1 cellular context compared by ENCODE assay signal in the genomic region with DNA sequence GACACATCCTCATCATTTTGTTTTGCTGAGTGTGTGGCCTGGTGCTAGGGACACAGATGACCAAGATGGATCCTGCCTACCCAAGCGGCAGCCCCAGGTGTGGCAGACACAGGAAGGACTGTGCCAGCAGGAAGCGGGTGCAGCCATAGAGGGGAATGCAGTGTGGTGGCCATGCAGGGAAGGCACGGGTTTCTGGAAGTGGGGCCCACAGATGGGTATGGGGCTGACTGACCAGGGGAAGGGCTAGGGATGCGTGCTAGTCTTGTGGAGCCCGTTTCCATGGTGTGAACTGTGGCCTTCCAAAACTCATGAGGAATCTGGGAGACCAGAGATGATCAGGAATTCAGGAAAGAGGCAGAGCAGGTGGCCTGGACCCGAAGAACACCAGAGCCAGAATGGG.
TF ChIP-seq lines count a peak whose summit lies in the region.

No MANE protein-coding gene starts in this region.

TF ChIP-seq in K562, 482 proteins besides CTCF, POLR2A, EP300 and RAD21 (continued from another document):
- TF ChIP-seq, protein P1, sequence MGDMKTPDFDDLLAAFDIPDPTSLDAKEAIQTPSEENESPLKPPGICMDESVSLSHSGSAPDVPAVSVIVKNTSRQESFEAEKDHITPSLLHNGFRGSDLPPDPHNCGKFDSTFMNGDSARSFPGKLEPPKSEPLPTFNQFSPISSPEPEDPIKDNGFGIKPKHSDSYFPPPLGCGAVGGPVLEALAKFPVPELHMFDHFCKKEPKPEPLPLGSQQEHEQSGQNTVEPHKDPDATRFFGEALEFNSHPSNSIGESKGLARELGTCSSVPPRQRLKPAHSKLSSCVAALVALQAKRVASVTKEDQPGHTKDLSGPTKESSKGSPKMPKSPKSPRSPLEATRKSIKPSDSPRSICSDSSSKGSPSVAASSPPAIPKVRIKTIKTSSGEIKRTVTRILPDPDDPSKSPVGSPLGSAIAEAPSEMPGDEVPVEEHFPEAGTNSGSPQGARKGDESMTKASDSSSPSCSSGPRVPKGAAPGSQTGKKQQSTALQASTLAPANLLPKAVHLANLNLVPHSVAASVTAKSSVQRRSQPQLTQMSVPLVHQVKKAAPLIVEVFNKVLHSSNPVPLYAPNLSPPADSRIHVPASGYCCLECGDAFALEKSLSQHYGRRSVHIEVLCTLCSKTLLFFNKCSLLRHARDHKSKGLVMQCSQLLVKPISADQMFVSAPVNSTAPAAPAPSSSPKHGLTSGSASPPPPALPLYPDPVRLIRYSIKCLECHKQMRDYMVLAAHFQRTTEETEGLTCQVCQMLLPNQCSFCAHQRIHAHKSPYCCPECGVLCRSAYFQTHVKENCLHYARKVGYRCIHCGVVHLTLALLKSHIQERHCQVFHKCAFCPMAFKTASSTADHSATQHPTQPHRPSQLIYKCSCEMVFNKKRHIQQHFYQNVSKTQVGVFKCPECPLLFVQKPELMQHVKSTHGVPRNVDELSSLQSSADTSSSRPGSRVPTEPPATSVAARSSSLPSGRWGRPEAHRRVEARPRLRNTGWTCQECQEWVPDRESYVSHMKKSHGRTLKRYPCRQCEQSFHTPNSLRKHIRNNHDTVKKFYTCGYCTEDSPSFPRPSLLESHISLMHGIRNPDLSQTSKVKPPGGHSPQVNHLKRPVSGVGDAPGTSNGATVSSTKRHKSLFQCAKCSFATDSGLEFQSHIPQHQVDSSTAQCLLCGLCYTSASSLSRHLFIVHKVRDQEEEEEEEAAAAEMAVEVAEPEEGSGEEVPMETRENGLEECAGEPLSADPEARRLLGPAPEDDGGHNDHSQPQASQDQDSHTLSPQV (IDR thresholded peaks at IDR 0.05) = no peak
- TF ChIP-seq XRCC5 (IDR thresholded peaks at IDR 0.05; ENCODE audit: low read depth, low read length) (no peak), FOXP1 (CRISPR knock-in tag; IDR thresholded peaks at IDR 0.05) (no peak), CBX8 (IDR thresholded peaks at IDR 0.05; ENCODE audit: borderline replicate concordance, extremely low read depth, low read depth, low read length, poor library complexity, severe bottlenecking) (no peak)
- TF ChIP-seq, protein P2, sequence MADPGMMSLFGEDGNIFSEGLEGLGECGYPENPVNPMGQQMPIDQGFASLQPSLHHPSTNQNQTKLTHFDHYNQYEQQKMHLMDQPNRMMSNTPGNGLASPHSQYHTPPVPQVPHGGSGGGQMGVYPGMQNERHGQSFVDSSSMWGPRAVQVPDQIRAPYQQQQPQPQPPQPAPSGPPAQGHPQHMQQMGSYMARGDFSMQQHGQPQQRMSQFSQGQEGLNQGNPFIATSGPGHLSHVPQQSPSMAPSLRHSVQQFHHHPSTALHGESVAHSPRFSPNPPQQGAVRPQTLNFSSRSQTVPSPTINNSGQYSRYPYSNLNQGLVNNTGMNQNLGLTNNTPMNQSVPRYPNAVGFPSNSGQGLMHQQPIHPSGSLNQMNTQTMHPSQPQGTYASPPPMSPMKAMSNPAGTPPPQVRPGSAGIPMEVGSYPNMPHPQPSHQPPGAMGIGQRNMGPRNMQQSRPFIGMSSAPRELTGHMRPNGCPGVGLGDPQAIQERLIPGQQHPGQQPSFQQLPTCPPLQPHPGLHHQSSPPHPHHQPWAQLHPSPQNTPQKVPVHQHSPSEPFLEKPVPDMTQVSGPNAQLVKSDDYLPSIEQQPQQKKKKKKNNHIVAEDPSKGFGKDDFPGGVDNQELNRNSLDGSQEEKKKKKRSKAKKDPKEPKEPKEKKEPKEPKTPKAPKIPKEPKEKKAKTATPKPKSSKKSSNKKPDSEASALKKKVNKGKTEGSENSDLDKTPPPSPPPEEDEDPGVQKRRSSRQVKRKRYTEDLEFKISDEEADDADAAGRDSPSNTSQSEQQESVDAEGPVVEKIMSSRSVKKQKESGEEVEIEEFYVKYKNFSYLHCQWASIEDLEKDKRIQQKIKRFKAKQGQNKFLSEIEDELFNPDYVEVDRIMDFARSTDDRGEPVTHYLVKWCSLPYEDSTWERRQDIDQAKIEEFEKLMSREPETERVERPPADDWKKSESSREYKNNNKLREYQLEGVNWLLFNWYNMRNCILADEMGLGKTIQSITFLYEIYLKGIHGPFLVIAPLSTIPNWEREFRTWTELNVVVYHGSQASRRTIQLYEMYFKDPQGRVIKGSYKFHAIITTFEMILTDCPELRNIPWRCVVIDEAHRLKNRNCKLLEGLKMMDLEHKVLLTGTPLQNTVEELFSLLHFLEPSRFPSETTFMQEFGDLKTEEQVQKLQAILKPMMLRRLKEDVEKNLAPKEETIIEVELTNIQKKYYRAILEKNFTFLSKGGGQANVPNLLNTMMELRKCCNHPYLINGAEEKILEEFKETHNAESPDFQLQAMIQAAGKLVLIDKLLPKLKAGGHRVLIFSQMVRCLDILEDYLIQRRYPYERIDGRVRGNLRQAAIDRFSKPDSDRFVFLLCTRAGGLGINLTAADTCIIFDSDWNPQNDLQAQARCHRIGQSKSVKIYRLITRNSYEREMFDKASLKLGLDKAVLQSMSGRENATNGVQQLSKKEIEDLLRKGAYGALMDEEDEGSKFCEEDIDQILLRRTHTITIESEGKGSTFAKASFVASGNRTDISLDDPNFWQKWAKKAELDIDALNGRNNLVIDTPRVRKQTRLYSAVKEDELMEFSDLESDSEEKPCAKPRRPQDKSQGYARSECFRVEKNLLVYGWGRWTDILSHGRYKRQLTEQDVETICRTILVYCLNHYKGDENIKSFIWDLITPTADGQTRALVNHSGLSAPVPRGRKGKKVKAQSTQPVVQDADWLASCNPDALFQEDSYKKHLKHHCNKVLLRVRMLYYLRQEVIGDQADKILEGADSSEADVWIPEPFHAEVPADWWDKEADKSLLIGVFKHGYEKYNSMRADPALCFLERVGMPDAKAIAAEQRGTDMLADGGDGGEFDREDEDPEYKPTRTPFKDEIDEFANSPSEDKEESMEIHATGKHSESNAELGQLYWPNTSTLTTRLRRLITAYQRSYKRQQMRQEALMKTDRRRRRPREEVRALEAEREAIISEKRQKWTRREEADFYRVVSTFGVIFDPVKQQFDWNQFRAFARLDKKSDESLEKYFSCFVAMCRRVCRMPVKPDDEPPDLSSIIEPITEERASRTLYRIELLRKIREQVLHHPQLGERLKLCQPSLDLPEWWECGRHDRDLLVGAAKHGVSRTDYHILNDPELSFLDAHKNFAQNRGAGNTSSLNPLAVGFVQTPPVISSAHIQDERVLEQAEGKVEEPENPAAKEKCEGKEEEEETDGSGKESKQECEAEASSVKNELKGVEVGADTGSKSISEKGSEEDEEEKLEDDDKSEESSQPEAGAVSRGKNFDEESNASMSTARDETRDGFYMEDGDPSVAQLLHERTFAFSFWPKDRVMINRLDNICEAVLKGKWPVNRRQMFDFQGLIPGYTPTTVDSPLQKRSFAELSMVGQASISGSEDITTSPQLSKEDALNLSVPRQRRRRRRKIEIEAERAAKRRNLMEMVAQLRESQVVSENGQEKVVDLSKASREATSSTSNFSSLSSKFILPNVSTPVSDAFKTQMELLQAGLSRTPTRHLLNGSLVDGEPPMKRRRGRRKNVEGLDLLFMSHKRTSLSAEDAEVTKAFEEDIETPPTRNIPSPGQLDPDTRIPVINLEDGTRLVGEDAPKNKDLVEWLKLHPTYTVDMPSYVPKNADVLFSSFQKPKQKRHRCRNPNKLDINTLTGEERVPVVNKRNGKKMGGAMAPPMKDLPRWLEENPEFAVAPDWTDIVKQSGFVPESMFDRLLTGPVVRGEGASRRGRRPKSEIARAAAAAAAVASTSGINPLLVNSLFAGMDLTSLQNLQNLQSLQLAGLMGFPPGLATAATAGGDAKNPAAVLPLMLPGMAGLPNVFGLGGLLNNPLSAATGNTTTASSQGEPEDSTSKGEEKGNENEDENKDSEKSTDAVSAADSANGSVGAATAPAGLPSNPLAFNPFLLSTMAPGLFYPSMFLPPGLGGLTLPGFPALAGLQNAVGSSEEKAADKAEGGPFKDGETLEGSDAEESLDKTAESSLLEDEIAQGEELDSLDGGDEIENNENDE (IDR thresholded peaks at IDR 0.05; ENCODE audit: low read depth, low read length) = peak; percentile 14
